24 cellular contexts compared by ENCODE assay signal in genomic region chr12:101379149-101379548, GRCh38.
"Had no signal": no experiment of that assay in that cellular context is flagged by ENCODE, and none has a peak within 500 bp of the region (broad histone marks: within the 10 kb centered on the region; RNA-seq: fewer than 3 reads in every experiment).

No MANE protein-coding gene starts in this region.

- H3K4me1 ChIP-seq: ascending aorta, SJCRH30 had no signal

- H3K4me3 ChIP-seq: ascending aorta, cardiac muscle cell, SJCRH30, SK-N-MC had no signal

- DNase-seq: activated CD4-positive, alpha-beta memory T cell treated with anti-CD3 and anti-CD28 coated beads for 36 hours; activated CD4-positive, alpha-beta T cell treated with anti-CD3 and anti-CD28 coated beads, Interleukin-2, amount 10 ng/mL, durations not matched to agents 24 days and 14 days; activated CD8-positive, alpha-beta memory T cell treated with anti-CD3 and anti-CD28 coated beads, Interleukin-2, amount 50 U/mL, for 4 hours; activated effector memory CD4-positive, alpha-beta T cell treated with Interleukin-2 at 50 U/mL for 16 hours; activated naive CD4-positive, alpha-beta T cell treated with anti-CD3 and anti-CD28 coated beads, Interleukin-2, amount 50 U/mL, for 16 hours; activated naive CD8-positive, alpha-beta T cell treated with anti-CD3 and anti-CD28 coated beads, Interleukin-2, amount 10 ng/mL, durations not matched to agents 7 days and 5 days; amygdala; Karpas-422; KBM-7; NCI-H1105; NCI-H1417 treated with DMSO at 0.1 percent for 48 hours; NCI-H187 treated with DMSO at 0.1 percent for 48 hours; NCI-H2081; NCI-H226; NCI-H524 treated with DMSO at 0.1 percent for 48 hours; SHP77; SJCRH30; T1000 had no signal

- H3K27ac ChIP-seq: ascending aorta, cardiac muscle cell, SJCRH30, SK-N-MC had no signal

- H3K9me3 ChIP-seq: ascending aorta, SJCRH30 had no signal

- H3K27me3 Mint-ChIP-seq: activated CD4-positive, alpha-beta memory T cell treated with anti-CD3 and anti-CD28 coated beads for 36 hours; activated CD4-positive, alpha-beta T cell treated with anti-CD3 and anti-CD28 coated beads, Interleukin-2, amount 10 ng/mL, durations not matched to agents 24 days and 14 days; activated naive CD8-positive, alpha-beta T cell treated with anti-CD3 and anti-CD28 coated beads, Interleukin-2, amount 10 ng/mL, durations not matched to agents 7 days and 5 days; IgD-negative memory B cell had no signal

- H3K9me3 Mint-ChIP-seq: activated CD4-positive, alpha-beta memory T cell treated with anti-CD3 and anti-CD28 coated beads for 36 hours; activated CD4-positive, alpha-beta T cell treated with anti-CD3 and anti-CD28 coated beads, Interleukin-2, amount 10 ng/mL, durations not matched to agents 24 days and 14 days; activated naive CD8-positive, alpha-beta T cell treated with anti-CD3 and anti-CD28 coated beads, Interleukin-2, amount 10 ng/mL, durations not matched to agents 7 days and 5 days; activated T-helper 1 cell treated with anti-CD3 and anti-CD28 coated beads, Interleukin-12 subunit alpha, Interleukin-12 subunit beta, Interleukin-2, Interleukin-4 antibody, amounts not matched to agents 30 ng/mL and 10 ng/mL and 1 ng/mL, durations not matched to agents 14 hours and 24 hours and 36 hours; IgD-negative memory B cell had no signal

- ATAC-seq: Panc1 had no signal

- H3K27me3 ChIP-seq: ascending aorta, cardiac muscle cell, SJCRH30 had no signal

- H3K27ac Mint-ChIP-seq: activated CD4-positive, alpha-beta memory T cell treated with anti-CD3 and anti-CD28 coated beads for 36 hours; activated CD4-positive, alpha-beta T cell treated with anti-CD3 and anti-CD28 coated beads, Interleukin-2, amount 10 ng/mL, durations not matched to agents 24 days and 14 days; activated naive CD8-positive, alpha-beta T cell treated with anti-CD3 and anti-CD28 coated beads, Interleukin-2, amount 10 ng/mL, durations not matched to agents 7 days and 5 days; activated T-helper 1 cell treated with anti-CD3 and anti-CD28 coated beads, Interleukin-12 subunit alpha, Interleukin-12 subunit beta, Interleukin-2, Interleukin-4 antibody, amounts not matched to agents 30 ng/mL and 10 ng/mL and 1 ng/mL, durations not matched to agents 14 hours and 24 hours and 36 hours; IgD-negative memory B cell had no signal

- H3K4me3 Mint-ChIP-seq: activated CD4-positive, alpha-beta memory T cell treated with anti-CD3 and anti-CD28 coated beads for 36 hours; activated CD4-positive, alpha-beta T cell treated with anti-CD3 and anti-CD28 coated beads, Interleukin-2, amount 10 ng/mL, durations not matched to agents 24 days and 14 days; activated naive CD8-positive, alpha-beta T cell treated with anti-CD3 and anti-CD28 coated beads, Interleukin-2, amount 10 ng/mL, durations not matched to agents 7 days and 5 days; activated T-helper 1 cell treated with anti-CD3 and anti-CD28 coated beads, Interleukin-12 subunit alpha, Interleukin-12 subunit beta, Interleukin-2, Interleukin-4 antibody, amounts not matched to agents 30 ng/mL and 10 ng/mL and 1 ng/mL, durations not matched to agents 14 hours and 24 hours and 36 hours; IgD-negative memory B cell had no signal

- H3K4me1 Mint-ChIP-seq: activated CD4-positive, alpha-beta T cell treated with anti-CD3 and anti-CD28 coated beads, Interleukin-2, amount 10 ng/mL, durations not matched to agents 24 days and 14 days; IgD-negative memory B cell had no signal
